Comparison of ENCODE assay signal across 14 cellular contexts in genomic region chr13:43433691-43434121, GRCh38.
"Had no signal": no experiment of that assay in that cellular context is flagged by ENCODE, and none has a peak within 500 bp of the region (broad histone marks: within the 10 kb centered on the region; RNA-seq: fewer than 3 reads in every experiment).

No MANE protein-coding gene starts in this region.

- H3K36me3 Mint-ChIP-seq: activated naive CD4-positive, alpha-beta T cell treated with anti-CD3 and anti-CD28 coated beads, Interleukin-2, amount 50 U/mL, for 72 hours; brain; stimulated activated effector memory CD8-positive, alpha-beta T cell treated with anti-CD3 and anti-CD28 coated beads, Interleukin-12 subunit alpha, Interleukin-12 subunit beta, amount 100 ng/mL, for 72 hours had no signal

- H3K36me3 ChIP-seq: pancreas, tibial artery had no signal

- H3K4me1 Mint-ChIP-seq: stimulated activated effector memory CD8-positive, alpha-beta T cell treated with anti-CD3 and anti-CD28 coated beads, Interleukin-12 subunit alpha, Interleukin-12 subunit beta, amount 100 ng/mL, for 72 hours had no signal

- H3K27ac ChIP-seq: pancreas, tibial artery had no signal

- H3K4me3 Mint-ChIP-seq: activated T-cell treated with anti-CD3 and anti-CD28 coated beads, Interleukin-2, amount 50 U/mL, for 4 hours; stimulated activated effector memory CD8-positive, alpha-beta T cell treated with anti-CD3 and anti-CD28 coated beads, Interleukin-12 subunit alpha, Interleukin-12 subunit beta, amount 100 ng/mL, for 72 hours had no signal

- H3K4me3 ChIP-seq: dorsolateral prefrontal cortex, pancreas, smooth muscle cell, tibial artery had no signal

- H3K27me3 Mint-ChIP-seq: brain had no signal

- H3K9me3 Mint-ChIP-seq: activated naive CD4-positive, alpha-beta T cell treated with anti-CD3 and anti-CD28 coated beads, Interleukin-2, amount 50 U/mL, for 72 hours; activated T-cell treated with anti-CD3 and anti-CD28 coated beads, Interleukin-2, amount 50 U/mL, for 4 hours; brain; stimulated activated effector memory CD8-positive, alpha-beta T cell treated with anti-CD3 and anti-CD28 coated beads, Interleukin-12 subunit alpha, Interleukin-12 subunit beta, amount 100 ng/mL, for 72 hours had no signal

- DNase-seq: activated CD4-positive, CD25-positive, alpha-beta regulatory T cell; activated effector memory CD4-positive, alpha-beta T cell treated with anti-CD3 and anti-CD28 coated beads, Interleukin-2, amount 50 U/mL, for 16 hours; activated T-cell treated with anti-CD3 and anti-CD28 coated beads, Interleukin-2, amount 50 U/mL, for 4 hours; amygdala; islet precursor cell; pancreas; retina; T-helper 2 cell; tibial artery had no signal

- H3K27ac Mint-ChIP-seq: activated naive CD4-positive, alpha-beta T cell treated with anti-CD3 and anti-CD28 coated beads, Interleukin-2, amount 50 U/mL, for 72 hours; stimulated activated effector memory CD8-positive, alpha-beta T cell treated with anti-CD3 and anti-CD28 coated beads, Interleukin-12 subunit alpha, Interleukin-12 subunit beta, amount 100 ng/mL, for 72 hours had no signal

- H3K9me3 ChIP-seq: pancreas, tibial artery had no signal

- H3K4me1 ChIP-seq: pancreas had no signal

- H3K27me3 ChIP-seq: dorsolateral prefrontal cortex, pancreas, tibial artery had no signal

- ATAC-seq: activated naive CD4-positive, alpha-beta T cell treated with anti-CD3 and anti-CD28 coated beads, Interleukin-2, amount 50 U/mL, for 72 hours; activated T-cell treated with anti-CD3 and anti-CD28 coated beads, Interleukin-2, amount 50 U/mL, for 4 hours; pancreas; stimulated activated effector memory CD8-positive, alpha-beta T cell treated with anti-CD3 and anti-CD28 coated beads, Interleukin-12 subunit alpha, Interleukin-12 subunit beta, amount 100 ng/mL, for 72 hours had no signal
